Comparison of ENCODE assay signal across 15 cellular contexts in genomic region chr11:98772799-98773198, GRCh38.
DNase-seq lines count a peak whose midpoint lies in the region; ATAC-seq lines count a peak whose summit lies in the region.
"Had no signal": no experiment of that assay in that cellular context is flagged by ENCODE, and none has a peak within 500 bp of the region (broad histone marks: within the 10 kb centered on the region; RNA-seq: fewer than 3 reads in every experiment).

No MANE protein-coding gene starts in this region.

- no peak overlapping the region for H3K9ac ChIP-seq in Karpas-422 (ENCODE audit: low read length)

- peaks cover 60% of the 10 kb centered on the region for H3K9me3 ChIP-seq in Karpas-422 (ENCODE audit: low read length)

- no peak overlapping the region for H3K4me2 ChIP-seq in Karpas-422 (ENCODE audit: low read depth, low read length, poor library complexity, severe bottlenecking)
- H3K4me2 ChIP-seq: GM23338 had no signal

- no peaks in the 10 kb centered on the region for H4K20me1 ChIP-seq in Karpas-422 (ENCODE audit: insufficient read depth, low read depth, low read length)

- no peak overlapping the region for H3K4me3 ChIP-seq in Karpas-422 (ENCODE audit: low read length)
- H3K4me3 ChIP-seq: GM23338 had no signal

- no peaks in the 10 kb centered on the region for H3K79me2 ChIP-seq in Karpas-422 (ENCODE audit: low read length)

- no peaks in the 10 kb centered on the region for H3K9me2 ChIP-seq in Karpas-422 (replicated peaks; ENCODE audit: insufficient read depth, low read length)

- H2AFZ ChIP-seq in Karpas-422 (ENCODE audit: low read length): no peak overlapping the region
- H2AFZ ChIP-seq: GM23338 had no signal

- DNase-seq in NCI-H748 (lab: John Stamatoyannopoulos, UW; ENCODE audit: unreplicated experiment) (peak; percentile 66), NCI-H748 treated with DMSO at 0.1 percent for 48 hours (lab: John Stamatoyannopoulos, UW) (no peak), NCI-H2081 (lab: John Stamatoyannopoulos, UW) (peak; percentile 14 to 76), NCI-H69 (lab: John Stamatoyannopoulos, UW) (peak; percentile 97), Karpas-422 (no peak), sciatic nerve (ENCODE audit: low spot score) (no peak)
- DNase-seq: C1 segment of cervical spinal cord; Calu3; CD4-positive, alpha-beta T cell; DND-41; GDM1; H7 had no signal

- H3K27me3 ChIP-seq in Karpas-422 (ENCODE audit: low read length): no peaks in the 10 kb centered on the region

- no peaks in the 10 kb centered on the region for H3K4me1 ChIP-seq in Karpas-422 (ENCODE audit: low read length)

- ATAC-seq in HG02798 (IDR thresholded peaks at IDR 0.05; ENCODE audit: poor library complexity, unreplicated experiment) (no peak), sciatic nerve (no peak)
- ATAC-seq: GM23338, HepG2 had no signal

- H3K27ac ChIP-seq in Karpas-422 (ENCODE audit: low read length): no peak overlapping the region

- H3K36me3 ChIP-seq in Karpas-422 (ENCODE audit: insufficient read depth, low read length): 0 out of 2 replicates have a peak, but pooled peaks cover 5% of the 10 kb centered on the region

- intact Hi-C loops in sciatic nerve (cut with DNase I): no loop called here

Comparison
In these comparisons a context has a peak if more than half of its experiments do, and no peak if none do; other contexts are left out.
1. DNase-seq: peak in NCI-H748 (single experiment), NCI-H2081 (2 of 2) and NCI-H69 (single experiment); none in NCI-H748 treated with DMSO at 0.1 percent for 48 hours (single experiment), Karpas-422 (single experiment) and sciatic nerve (single experiment).